Comparison of ENCODE assay signal across 4 cellular contexts in the genomic region with DNA sequence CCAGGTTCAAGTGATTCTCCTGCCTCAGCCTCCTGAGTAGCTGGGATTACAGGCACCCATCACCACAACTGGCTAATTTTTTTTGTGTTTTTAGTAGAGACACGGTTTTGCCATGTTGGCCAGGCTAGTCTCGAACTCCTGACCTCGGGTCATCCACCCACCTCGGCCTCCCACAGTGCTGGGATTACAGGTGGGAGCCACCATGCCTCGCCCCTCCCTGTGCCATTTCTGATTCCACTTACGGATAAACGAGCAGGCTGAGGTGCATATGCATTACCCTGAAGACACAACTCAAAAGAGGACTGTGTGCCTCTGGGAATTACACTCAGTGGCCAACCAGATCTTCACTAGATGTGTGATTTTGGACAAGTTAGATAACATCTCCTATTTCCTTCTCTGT. TPM values are rescaled to one million over a fixed set of nuclear protein-coding genes. Genes with fewer than 3 reads are reported as not detected.
"Had no signal": no experiment of that assay in that cellular context is flagged by ENCODE, and none has a peak within 500 bp of the region (broad histone marks: within the 10 kb centered on the region; RNA-seq: fewer than 3 reads in every experiment).

No MANE protein-coding gene starts in this region.

RNA-seq across cellular contexts. Expression of gene EMX2, which starts 35.5 kb away (rescaled TPM):
- total RNA-seq: LHCN-M2, M059J, MCF 10A, NCI-H460 had no signal
